Comparison of ENCODE assay signal across 1 cellular context in the genomic region with DNA sequence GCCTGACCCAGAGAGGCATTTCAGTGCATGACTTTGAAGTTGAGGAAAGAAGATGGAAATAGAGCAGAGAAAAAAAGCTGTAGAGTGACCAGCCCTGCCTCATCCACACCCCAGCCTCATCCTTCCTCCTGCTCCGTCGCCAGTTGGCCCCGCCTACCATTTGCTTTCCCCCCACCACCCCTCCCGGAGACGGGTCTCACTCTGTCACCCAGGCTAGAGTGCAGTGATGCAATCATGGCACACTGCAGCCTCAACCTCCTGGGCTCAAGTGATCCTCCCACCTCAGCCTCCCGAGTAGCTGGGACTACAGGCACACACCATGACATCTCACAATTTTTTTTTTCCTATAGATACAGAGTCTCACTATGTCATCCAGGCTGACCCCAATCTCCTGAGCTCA.
TF ChIP-seq lines count a peak whose summit lies in the region.

No MANE protein-coding gene starts in this region.

TF ChIP-seq in H1, 55 proteins besides CTCF, POLR2A, EP300 and RAD21:
- TF ChIP-seq POU5F1 (IDR thresholded peaks at IDR 0.05; ENCODE audit: low read depth, low read length) (no peak), TAF1 (IDR thresholded peaks at IDR 0.05; ENCODE audit: low read depth, low read length) (no peak), ATF3 (IDR thresholded peaks at IDR 0.05; ENCODE audit: insufficient read depth, low read depth, low read length) (no peak), SIRT6 (IDR thresholded peaks at IDR 0.05; ENCODE audit: low read length) (no peak), SAP30 (IDR thresholded peaks at IDR 0.05; ENCODE audit: insufficient read depth, insufficient replicate concordance, low read length) (no peak), MAX (IDR thresholded peaks at IDR 0.05) (no peak), HDAC2 (IDR thresholded peaks at IDR 0.05; ENCODE audit: borderline replicate concordance in 1 of 2, low read depth in 2 of 2, low read length in 2 of 2) (no peak), CEBPB (IDR thresholded peaks at IDR 0.05; ENCODE audit: low read depth, low read length) (no peak), RNF2 (IDR thresholded peaks at IDR 0.05; ENCODE audit: borderline replicate concordance, low read depth, low read length, missing control alignments, poor library complexity, severe bottlenecking) (no peak), SP1 (IDR thresholded peaks at IDR 0.05; ENCODE audit: low read depth, low read length) (no peak), EZH2 (IDR thresholded peaks at IDR 0.05; ENCODE audit: low read depth, low read length, severe bottlenecking) (no peak), SIX5 (IDR thresholded peaks at IDR 0.05; ENCODE audit: low read depth, low read length) (no peak), RXRA (IDR thresholded peaks at IDR 0.05; ENCODE audit: insufficient read depth, low read depth, low read length) (no peak), CBX5 (IDR thresholded peaks at IDR 0.05; ENCODE audit: low read depth, low read length) (no peak), ATF2 (IDR thresholded peaks at IDR 0.05; ENCODE audit: low read length) (no peak), MAFK (IDR thresholded peaks at IDR 0.05; ENCODE audit: low read depth, low read length) (no peak), NANOG (IDR thresholded peaks at IDR 0.05; ENCODE audit: insufficient read depth, low read depth, low read length, poor library complexity, severe bottlenecking) (no peak), BCL11A (IDR thresholded peaks at IDR 0.05; ENCODE audit: low read depth in 2 of 2, low read length in 2 of 2) (no peak)
